Comparison of ENCODE assay signal across 9 cellular contexts in genomic region chr18:55510809-55511208, GRCh38.
DNase-seq lines count a peak whose midpoint lies in the region; ATAC-seq and TF ChIP-seq lines count a peak whose summit lies in the region.
"Had no signal": no experiment of that assay in that cellular context is flagged by ENCODE, and none has a peak within 500 bp of the region (broad histone marks: within the 10 kb centered on the region; RNA-seq: fewer than 3 reads in every experiment).

No MANE protein-coding gene starts in this region.

- peak; percentile 10 for ATAC-seq in HG03108 (IDR thresholded peaks at IDR 0.05; ENCODE audit: unreplicated experiment)
- no peak for ATAC-seq in HG02885 (IDR thresholded peaks at IDR 0.05; ENCODE audit: poor library complexity, unreplicated experiment)
- ATAC-seq in HG03196 (IDR thresholded peaks at IDR 0.05; ENCODE audit: unreplicated experiment), result no peak

- peaks cover 0 to 6% of the 10 kb centered on the region in 2 donors for H3K4me1 ChIP-seq in ascending aorta
- H3K4me1 ChIP-seq in subcutaneous abdominal adipose tissue (ENCODE audit: control insufficient read depth in 5 of 5, insufficient read depth in 5 of 5, low read length in 5 of 5), result peaks cover 0 to 32% (median 14%) of the 10 kb centered on the region in 5 donors

- H3K27me3 Mint-ChIP-seq in immature natural killer cell (ENCODE audit: low read depth in 3 of 3), result peaks cover 1 to 4% (median 2%) of the 10 kb centered on the region in 3 donors

- no peak for DNase-seq in ascending aorta (ENCODE audit: low spot score in 2 of 2)
- no peak for DNase-seq in immature natural killer cell
- no peak for DNase-seq in stimulated activated CD4-positive, alpha-beta T cell treated with anti-CD3 and anti-CD28 coated beads, Interleukin-1b, Interleukin-23, amount 100 ng/mL, for 48 hours
- no peak for DNase-seq in hippocampal formation (lab: John Stamatoyannopoulos, UW)
- DNase-seq: islet precursor cell had no signal

- H3K9me3 Mint-ChIP-seq in immature natural killer cell, result no peaks in the 10 kb centered on the region

- peaks cover 12 to 30% of the 10 kb centered on the region in 2 donors for H3K4me1 Mint-ChIP-seq in immature natural killer cell

- H3K36me3 Mint-ChIP-seq in immature natural killer cell, result no peaks in the 10 kb centered on the region

- TF ChIP-seq CTCF in ascending aorta (IDR thresholded peaks at IDR 0.05), result no peak

- H3K27ac ChIP-seq in ascending aorta (peak overlapping the region; percentile 63 to 65), subcutaneous abdominal adipose tissue (ENCODE audit: low read depth, low read length) (peak overlapping the region; percentile 91)

- H3K4me3 Mint-ChIP-seq in immature natural killer cell, result peak overlapping the region in 3 of 5 donors; percentile 3 to 61 (median 8)

- H3K36me3 ChIP-seq in ascending aorta (no peaks in the 10 kb centered on the region), subcutaneous abdominal adipose tissue (ENCODE audit: control insufficient read depth in 5 of 5, insufficient read depth in 5 of 5, low read length in 5 of 5) (no peaks in the 10 kb centered on the region)

- H3K4me3 ChIP-seq in ascending aorta (peak overlapping the region; percentile 40 to 41), subcutaneous abdominal adipose tissue (ENCODE audit: low read depth in 1 of 5, low read length in 5 of 5) (peak overlapping the region; percentile 31 to 54 (median 47))

- H3K9me3 ChIP-seq in ascending aorta (no peaks in the 10 kb centered on the region), subcutaneous abdominal adipose tissue (ENCODE audit: control insufficient read depth in 5 of 5, low read length in 5 of 5) (no peaks in the 10 kb centered on the region)

- peak overlapping the region in 1 of 6 donors; percentile 82 for H3K27ac Mint-ChIP-seq in immature natural killer cell

- H3K27me3 ChIP-seq in ascending aorta, result no peaks in the 10 kb centered on the region
- H3K27me3 ChIP-seq in subcutaneous abdominal adipose tissue (ENCODE audit: control insufficient read depth in 5 of 5, insufficient read depth in 4 of 5, low read length in 5 of 5), result no peaks in the 10 kb centered on the region

- intact Hi-C loops in ascending aorta (cut with DNase I), result no loop called here

- H3K9ac ChIP-seq in subcutaneous abdominal adipose tissue (ENCODE audit: low read length in 5 of 5), result peak overlapping the region in 2 of 5 donors; percentile 59 to 65
